ENCODE assay signal across 34 cellular contexts in the genomic region with DNA sequence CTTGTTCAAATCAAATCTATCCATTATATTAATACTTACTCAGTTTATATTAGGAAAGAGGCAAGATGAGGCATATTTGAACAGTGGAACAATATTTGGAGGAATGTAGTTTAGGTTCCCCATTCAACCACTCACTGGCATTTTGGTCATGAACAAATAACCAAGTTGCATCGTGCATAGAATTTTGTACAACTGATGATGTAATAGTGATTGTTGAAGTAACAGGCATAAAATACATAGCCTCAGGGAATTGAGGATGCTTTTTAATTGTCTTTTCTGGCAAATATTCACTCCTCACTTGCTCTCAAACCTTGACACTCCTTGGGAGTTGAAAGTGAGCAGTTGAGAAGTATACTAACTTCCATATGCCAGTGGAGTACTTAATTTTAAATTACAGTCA.
"Had no signal": no experiment of that assay in that cellular context is flagged by ENCODE, and none has a peak within 500 bp of the region (broad histone marks: within the 10 kb centered on the region; RNA-seq: fewer than 3 reads in every experiment).

No MANE protein-coding gene starts in this region.

- H3K27ac ChIP-seq: adrenal gland, ascending aorta, VCaP had no signal

- DNase-seq: activated B cell treated with CpG ODN at 0.5 μM for 24 hours; activated CD4-positive, alpha-beta memory T cell treated with anti-CD3 and anti-CD28 coated beads for 36 hours; activated CD4-positive, alpha-beta T cell treated with anti-CD3 and anti-CD28 coated beads for 4 hours; activated CD4-positive, alpha-beta T cell treated with anti-CD3 and anti-CD28 coated beads, Interleukin-2, amount 10 ng/mL, durations not matched to agents 24 days and 14 days; activated CD4-positive, alpha-beta T cell treated with anti-CD3 and anti-CD28 coated beads, Interleukin-2, amount 50 U/mL, for 1 hour; activated CD4-positive, alpha-beta T cell treated with anti-CD3 and anti-CD28 coated beads, Interleukin-2, amount 50 U/mL, for 4 hours; activated CD4-positive, CD25-positive, alpha-beta regulatory T cell treated with anti-CD3 and anti-CD28 coated beads, Interleukin-2, amount 50 U/mL, for 72 hours; activated CD8-positive, alpha-beta memory T cell treated with anti-CD3 and anti-CD28 coated beads, Interleukin-2, amount 50 U/mL, for 4 hours; activated CD8-positive, alpha-beta T cell treated with anti-CD3 and anti-CD28 coated beads for 36 hours; activated effector memory CD4-positive, alpha-beta T cell treated with anti-CD3 and anti-CD28 coated beads, Interleukin-2, amount 50 U/mL, for 16 hours; activated gamma-delta T cell treated with Interleukin-2 at 50 U/mL for 16 hours; activated naive CD4-positive, alpha-beta T cell; activated naive CD4-positive, alpha-beta T cell treated with anti-CD3 and anti-CD28 coated beads for 36 hours; activated naive CD4-positive, alpha-beta T cell treated with anti-CD3 and anti-CD28 coated beads, Interleukin-2, amount 50 U/mL, for 16 hours; activated naive CD8-positive, alpha-beta T cell treated with anti-CD3 and anti-CD28 coated beads for 36 hours; activated T-cell treated with anti-CD3 and anti-CD28 coated beads for 4 hours; activated T-cell treated with anti-CD3 and anti-CD28 coated beads, Interleukin-2, amount 50 U/mL, for 1 hour; activated T-cell treated with anti-CD3 and anti-CD28 coated beads, Interleukin-2, amount 50 U/mL, for 4 hours; activated T-cell treated with anti-CD3 and anti-CD28 coated beads, Interleukin-2, amount 50 U/mL, for 72 hours; adrenal gland; amniotic stem cell; anterior cingulate cortex; central memory CD4-positive, alpha-beta T cell; T-helper 2 cell; T-helper 9 cell had no signal

- H3K9me3 ChIP-seq: adrenal gland, ascending aorta had no signal

- H3K27ac Mint-ChIP-seq: activated B cell treated with CpG ODN at 0.5 μM for 24 hours; activated CD4-positive, alpha-beta memory T cell treated with anti-CD3 and anti-CD28 coated beads for 36 hours; activated CD4-positive, alpha-beta T cell treated with anti-CD3 and anti-CD28 coated beads, Interleukin-2, amount 10 ng/mL, durations not matched to agents 24 days and 14 days; activated CD8-positive, alpha-beta T cell treated with anti-CD3 and anti-CD28 coated beads for 36 hours; activated naive CD4-positive, alpha-beta T cell treated with anti-CD3 and anti-CD28 coated beads for 36 hours; activated naive CD4-positive, alpha-beta T cell treated with anti-CD3 and anti-CD28 coated beads, Interleukin-2, amount 50 U/mL, for 72 hours; activated naive CD8-positive, alpha-beta T cell treated with anti-CD3 and anti-CD28 coated beads for 36 hours; activated T-cell treated with anti-CD3 and anti-CD28 coated beads, Interleukin-2, amount 50 U/mL, for 72 hours; activated T-helper 1 cell treated with anti-CD3 and anti-CD28 coated beads, Interleukin-12 subunit alpha, Interleukin-12 subunit beta, Interleukin-2, Interleukin-4 antibody, amounts not matched to agents 30 ng/mL and 10 ng/mL and 1 ng/mL, durations not matched to agents 14 hours and 24 hours and 36 hours; activated T-helper 17 cell treated with anti-CD3 and anti-CD28 coated beads, Interleukin-2, amount 50 U/mL, for 72 hours; brain; T-helper 1 cell treated with Interleukin-12 subunit alpha and Interleukin-12 subunit beta and Interleukin-4 antibody, amounts not matched to agents 30 μg/mL and 1 μg/mL, for 36 hours; T-helper 2 cell treated with Interferon-gamma antibody and Interleukin-4, amounts not matched to agents 5 μg/mL and 100 μg/mL, for 36 hours had no signal

- H3K27me3 ChIP-seq: adrenal gland, ascending aorta had no signal

- H3K4me3 ChIP-seq: adrenal gland, ascending aorta had no signal

- H3K36me3 Mint-ChIP-seq: activated CD4-positive, alpha-beta memory T cell treated with anti-CD3 and anti-CD28 coated beads for 36 hours; activated naive CD4-positive, alpha-beta T cell treated with anti-CD3 and anti-CD28 coated beads, Interleukin-2, amount 50 U/mL, for 72 hours; activated naive CD8-positive, alpha-beta T cell treated with anti-CD3 and anti-CD28 coated beads for 36 hours had no signal

- H3K4me1 ChIP-seq: adrenal gland, ascending aorta had no signal

- H3K36me3 ChIP-seq: adrenal gland had no signal

- H3K4me3 Mint-ChIP-seq: activated B cell treated with CpG ODN at 0.5 μM for 24 hours; activated CD4-positive, alpha-beta memory T cell treated with anti-CD3 and anti-CD28 coated beads for 36 hours; activated CD4-positive, alpha-beta T cell treated with anti-CD3 and anti-CD28 coated beads, Interleukin-2, amount 10 ng/mL, durations not matched to agents 24 days and 14 days; activated CD8-positive, alpha-beta T cell treated with anti-CD3 and anti-CD28 coated beads for 36 hours; activated naive CD4-positive, alpha-beta T cell treated with anti-CD3 and anti-CD28 coated beads for 36 hours; activated naive CD8-positive, alpha-beta T cell treated with anti-CD3 and anti-CD28 coated beads for 36 hours; activated T-cell treated with anti-CD3 and anti-CD28 coated beads, Interleukin-2, amount 50 U/mL, for 4 hours; activated T-cell treated with anti-CD3 and anti-CD28 coated beads, Interleukin-2, amount 50 U/mL, for 72 hours; activated T-helper 1 cell treated with anti-CD3 and anti-CD28 coated beads, Interleukin-12 subunit alpha, Interleukin-12 subunit beta, Interleukin-2, Interleukin-4 antibody, amounts not matched to agents 30 ng/mL and 10 ng/mL and 1 ng/mL, durations not matched to agents 14 hours and 24 hours and 36 hours; activated T-helper 17 cell treated with anti-CD3 and anti-CD28 coated beads, Interleukin-2, amount 50 U/mL, for 72 hours; brain; T-helper 1 cell treated with Interleukin-12 subunit alpha and Interleukin-12 subunit beta and Interleukin-4 antibody, amounts not matched to agents 30 μg/mL and 1 μg/mL, for 36 hours; T-helper 2 cell treated with Interferon-gamma antibody and Interleukin-4, amounts not matched to agents 5 μg/mL and 100 μg/mL, for 36 hours had no signal

- ATAC-seq: activated CD8-positive, alpha-beta T cell treated with anti-CD3 and anti-CD28 coated beads for 36 hours; activated naive CD4-positive, alpha-beta T cell treated with anti-CD3 and anti-CD28 coated beads, Interleukin-2, amount 50 U/mL, for 72 hours; activated T-cell treated with anti-CD3 and anti-CD28 coated beads, Interleukin-2, amount 50 U/mL, for 4 hours; activated T-cell treated with anti-CD3 and anti-CD28 coated beads, Interleukin-2, amount 50 U/mL, for 72 hours; activated T-helper 17 cell treated with anti-CD3 and anti-CD28 coated beads, Interleukin-2, amount 50 U/mL, for 72 hours had no signal

- H3K4me1 Mint-ChIP-seq: activated B cell treated with CpG ODN at 0.5 μM for 24 hours; activated CD4-positive, alpha-beta T cell treated with anti-CD3 and anti-CD28 coated beads, Interleukin-2, amount 10 ng/mL, durations not matched to agents 24 days and 14 days; activated naive CD8-positive, alpha-beta T cell treated with anti-CD3 and anti-CD28 coated beads for 36 hours; activated T-helper 17 cell treated with anti-CD3 and anti-CD28 coated beads, Interleukin-2, amount 50 U/mL, for 72 hours; brain had no signal

- H3K9me3 Mint-ChIP-seq: activated B cell treated with CpG ODN at 0.5 μM for 24 hours; activated CD4-positive, alpha-beta memory T cell treated with anti-CD3 and anti-CD28 coated beads for 36 hours; activated CD4-positive, alpha-beta T cell treated with anti-CD3 and anti-CD28 coated beads, Interleukin-2, amount 10 ng/mL, durations not matched to agents 24 days and 14 days; activated CD8-positive, alpha-beta T cell treated with anti-CD3 and anti-CD28 coated beads for 36 hours; activated naive CD4-positive, alpha-beta T cell treated with anti-CD3 and anti-CD28 coated beads for 36 hours; activated naive CD4-positive, alpha-beta T cell treated with anti-CD3 and anti-CD28 coated beads, Interleukin-2, amount 50 U/mL, for 72 hours; activated naive CD8-positive, alpha-beta T cell treated with anti-CD3 and anti-CD28 coated beads for 36 hours; activated T-cell treated with anti-CD3 and anti-CD28 coated beads, Interleukin-2, amount 50 U/mL, for 4 hours; activated T-cell treated with anti-CD3 and anti-CD28 coated beads, Interleukin-2, amount 50 U/mL, for 72 hours; activated T-helper 1 cell treated with anti-CD3 and anti-CD28 coated beads, Interleukin-12 subunit alpha, Interleukin-12 subunit beta, Interleukin-2, Interleukin-4 antibody, amounts not matched to agents 30 ng/mL and 10 ng/mL and 1 ng/mL, durations not matched to agents 14 hours and 24 hours and 36 hours; activated T-helper 17 cell treated with anti-CD3 and anti-CD28 coated beads, Interleukin-2, amount 50 U/mL, for 72 hours; brain; T-helper 1 cell treated with Interleukin-12 subunit alpha and Interleukin-12 subunit beta and Interleukin-4 antibody, amounts not matched to agents 30 μg/mL and 1 μg/mL, for 36 hours; T-helper 2 cell treated with Interferon-gamma antibody and Interleukin-4, amounts not matched to agents 5 μg/mL and 100 μg/mL, for 36 hours had no signal

- H3K27me3 Mint-ChIP-seq: activated B cell treated with CpG ODN at 0.5 μM for 24 hours; activated CD4-positive, alpha-beta memory T cell treated with anti-CD3 and anti-CD28 coated beads for 36 hours; activated CD4-positive, alpha-beta T cell treated with anti-CD3 and anti-CD28 coated beads, Interleukin-2, amount 10 ng/mL, durations not matched to agents 24 days and 14 days; brain had no signal

- FAIRE-seq: TTC549 had no signal
